18 cellular contexts compared by ENCODE assay signal in the genomic region with DNA sequence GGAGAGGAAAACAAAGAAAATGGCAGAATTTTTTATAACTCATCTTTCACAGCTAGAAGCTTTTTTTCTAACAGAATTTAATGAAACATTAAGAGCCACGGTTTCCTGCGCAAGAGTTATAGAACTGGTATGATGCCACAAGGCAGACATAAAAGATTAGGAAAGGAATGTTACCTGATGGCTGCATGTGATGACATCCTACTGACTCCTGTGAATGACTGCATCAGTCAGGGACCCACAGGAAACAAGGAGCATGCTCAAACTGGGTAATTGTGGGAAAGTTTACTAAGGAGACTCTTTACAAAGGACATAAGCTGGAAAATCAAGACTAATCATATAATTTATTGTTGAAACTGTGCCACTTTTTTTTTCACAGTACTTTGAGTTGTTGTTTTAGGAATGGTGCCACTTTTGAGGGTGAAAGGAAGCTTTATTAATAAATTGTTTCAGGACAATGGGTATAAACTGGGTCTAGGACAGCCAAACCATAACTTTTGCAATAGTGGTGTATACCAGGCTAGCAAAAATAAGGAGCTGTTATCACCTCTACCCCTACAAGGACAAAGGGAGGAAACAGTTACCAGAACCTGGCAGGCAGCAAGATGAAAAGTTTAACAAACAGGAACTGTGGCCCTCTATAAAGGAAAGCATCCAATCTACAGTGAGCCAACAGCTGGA. TPM values are rescaled to one million over a fixed set of nuclear protein-coding genes. Genes with fewer than 3 reads are reported as not detected.
A peak's percentile ranks its signal among the peaks of the same experiment; 100 is the strongest.
DNase-seq lines count a peak whose midpoint lies in the region; ATAC-seq, FAIRE-seq and TF ChIP-seq lines count a peak whose summit lies in the region.
"Had no signal": no experiment of that assay in that cellular context is flagged by ENCODE, and none has a peak within 500 bp of the region (broad histone marks: within the 10 kb centered on the region; RNA-seq: fewer than 3 reads in every experiment).

No MANE protein-coding gene starts in this region.

- H3K79me1 ChIP-seq in H1 (ENCODE audit: low read depth, low read length): no peaks in the 10 kb centered on the region

- H3K18ac ChIP-seq in H1 (ENCODE audit: extremely low read depth, low read length): no peak overlapping the region

- CTCF ChIA-PET in HCT116 (lab: Charles Lee) (no interaction called here), H1 (lab: Charles Lee; ENCODE audit: partially characterized antibody) (interaction anchor here (1.1 to 1.2 kb wide), 2 partner anchors 22 to 26 kb away, joined by 3 read pairs; partner anchors contain the start of gene WDR36)

- no peak overlapping the region for H2AFZ ChIP-seq in HCT116 (ENCODE audit: low read depth, low read length, poor library complexity, severe bottlenecking)
- H2AFZ ChIP-seq in H1 (ENCODE audit: low read length): peak overlapping the region; percentile 55; the same call in 1 of the 2 replicates
- H2AFZ ChIP-seq in keratinocyte (ENCODE audit: control insufficient read depth, low read length): peak overlapping the region; percentile 10

- no peak overlapping the region for H2BK15ac ChIP-seq in H1 (ENCODE audit: low read length)

- H3K9me1 ChIP-seq in keratinocyte (ENCODE audit: control insufficient read depth, extremely low read depth, insufficient read depth, low read length): no peaks in the 10 kb centered on the region

- H2AK5ac ChIP-seq in H1 (ENCODE audit: low read depth, low read length): no peak overlapping the region

- no peaks in the 10 kb centered on the region for H4K20me1 ChIP-seq in BLaER1 treated with 17β-estradiol and CSF1 and Interleukin-3, amounts not matched to agents 10 nM and 100 nM
- H4K20me1 ChIP-seq in HCT116 (ENCODE audit: insufficient read depth): no peaks in the 10 kb centered on the region
- H4K20me1 ChIP-seq in H1 (replicated peaks in 1 of 2; ENCODE audit: control insufficient read depth in 1 of 2, insufficient read depth in 2 of 2, low read length in 2 of 2): no peaks in the 10 kb centered on the region
- H4K20me1 ChIP-seq in keratinocyte (ENCODE audit: control insufficient read depth, extremely low read depth, insufficient read depth, low read length): no peaks in the 10 kb centered on the region

- H2BK12ac ChIP-seq in H1 (ENCODE audit: low read depth, low read length): no peak overlapping the region

- no peak overlapping the region for H3K23ac ChIP-seq in H1 (ENCODE audit: insufficient read length)

- no peaks in the 10 kb centered on the region for H3K9me2 ChIP-seq in HCT116 (ENCODE audit: insufficient read depth)

- no peak overlapping the region for H2BK120ac ChIP-seq in H1 (replicated peaks; ENCODE audit: low read depth, low read length)

- in situ Hi-C loops in brain microvascular endothelial cell (cut with HindIII; ENCODE audit: low pct_ligation_motif_present, low sequenced_read_pairs): no loop called here

- H3K27ac ChIP-seq in BLaER1 treated with 17β-estradiol and CSF1 and Interleukin-3, amounts not matched to agents 10 nM and 100 nM: no peak overlapping the region
- H3K27ac ChIP-seq in HCT116 (ENCODE audit: low read depth, low read length) (no peak overlapping the region), H1 (ENCODE audit: low read depth, low read length) (no peak overlapping the region), keratinocyte (ENCODE audit: control insufficient read depth, insufficient read depth, low read length) (no peak overlapping the region), brain microvascular endothelial cell (no peak overlapping the region)

- no peak overlapping the region for H3K56ac ChIP-seq in H1 (replicated peaks; ENCODE audit: insufficient read length, low read depth, low read length)

- POLR2A ChIA-PET in HCT116 (lab: Charles Lee): no interaction called here
- POLR2A ChIA-PET in H1 (lab: Charles Lee; ENCODE audit: partially characterized antibody): no interaction called here

- TF ChIP-seq CTCF in HCT116 (IDR thresholded peaks at IDR 0.05 in 2 of 3, conservative IDR thresholded peaks at IDR 0.05 in 1 of 3; ENCODE audit: borderline replicate concordance in 1 of 3, insufficient read depth in 1 of 3, low read depth in 2 of 3, low read length in 2 of 3) (no peak), H1 (IDR thresholded peaks at IDR 0.05; ENCODE audit: control extremely low read depth in 1 of 3, insufficient read depth in 1 of 3, low read depth in 1 of 3, low read length in 3 of 3) (no peak), keratinocyte (optimal IDR thresholded peaks at IDR 0.05 in 1 of 3, IDR thresholded peaks at IDR 0.05 in 1 of 3, conservative IDR thresholded peaks at IDR 0.05 in 1 of 3; ENCODE audit: extremely low read depth in 1 of 3, insufficient read depth in 2 of 3, low read length in 3 of 3) (no peak), brain microvascular endothelial cell (IDR thresholded peaks at IDR 0.05; ENCODE audit: low read depth, low read length, missing control alignments) (no peak)

- no peak overlapping the region for H2BK20ac ChIP-seq in H1 (ENCODE audit: low read length)

- no peak overlapping the region for H3K4ac ChIP-seq in H1 (replicated peaks; ENCODE audit: insufficient read length, low read depth, low read length)

- peak overlapping the region in 8 of 11 experiments; percentile 14 to 63 (median 46); a peak in 10 of 22 replicates for H3K4me2 ChIP-seq in BLaER1 treated with 17β-estradiol and CSF1 and Interleukin-3, amounts not matched to agents 10 nM and 100 nM
- no peak overlapping the region for H3K4me2 ChIP-seq in HCT116 (ENCODE audit: low read length)
- H3K4me2 ChIP-seq in H1 (ENCODE audit: insufficient read depth in 1 of 2, low read depth in 2 of 2, low read length in 2 of 2): no peak overlapping the region
- H3K4me2 ChIP-seq in keratinocyte (ENCODE audit: control insufficient read depth, extremely low read depth, insufficient read depth, low read depth, low read length): no peak overlapping the region

- ATAC-seq in HCT116 (no peak), HG03025 (IDR thresholded peaks at IDR 0.05; ENCODE audit: low FRiP score, unreplicated experiment) (no peak)

- no peak overlapping the region for H4K5ac ChIP-seq in H1 (ENCODE audit: insufficient read length, low read depth, low read length)

- H4K91ac ChIP-seq in H1 (replicated peaks; ENCODE audit: insufficient read length, low read length): no peak overlapping the region

- RAD21 ChIA-PET in HCT116 (lab: Charles Lee; ENCODE audit: low non-redundant PET in 1 of 2, low total read pairs in 2 of 2, uncharacterized antibody in 2 of 2, unreplicated experiment in 2 of 2): no interaction called here

- DNase-seq in HCT116 (ENCODE audit: low read depth, low spot score): no peak
- no peak for DNase-seq in H1 (ENCODE audit: low read depth in 1 of 2, low spot score in 2 of 2)
- DNase-seq in keratinocyte (ENCODE audit: low read depth, low spot score): no peak
- DNase-seq in Ammon's horn (ENCODE audit: low spot score): no peak
- DNase-seq in brain microvascular endothelial cell: no peak
- DNase-seq: DMS 273 treated with DMSO at 0.1 percent for 48 hours, NCI-H1048, NCI-H1694, NCI-H2171, NCI-H510A, NCI-H82, SW 1271 had no signal

- WGBS in H1 (ENCODE audit: extremely low coverage in 1 of 2, insufficient coverage in 1 of 2, insufficient read length in 1 of 2, insufficient replicate concordance in 2 of 2, low coverage in 1 of 2, low lambda C conversion rate in 2 of 2, missing lambda C conversion rate in 1 of 2), 2 experiments: 94% methylated on average over 2 of the region's 2 CpGs; no CpG with 5 or more reads in 1 of the 2 experiments

- no peak for TF ChIP-seq EP300 in H1 (IDR thresholded peaks at IDR 0.05; ENCODE audit: borderline replicate concordance in 1 of 2, low read depth in 2 of 2, low read length in 2 of 2)

- FAIRE-seq in H1 (lab: Jason Lieb, UNC) (no peak), keratinocyte (lab: Jason Lieb, UNC) (no peak)
- FAIRE-seq: RCC 7860 had no signal

- dilution Hi-C loops in keratinocyte (cut with MboI; ENCODE audit: extremely low pct_ligation_motif_present, low sequenced_read_pairs): no loop called here

- intact Hi-C loops in HCT116 (cut with micrococcal nuclease): no loop called here

- TF ChIP-seq POLR2A in HCT116 (IDR thresholded peaks at IDR 0.05; ENCODE audit: borderline replicate concordance, extremely low read depth, insufficient read depth, insufficient read length): no peak
- TF ChIP-seq POLR2A in H1 (IDR thresholded peaks at IDR 0.05; ENCODE audit: control extremely low read depth in 1 of 2, low read depth in 2 of 2, low read length in 2 of 2): no peak

- BruUV-seq in HCT116 (replicated peaks; lab: Mats Ljungman, UMichigan): no TSS peak

- peaks cover 0 to 15% (median 12%) of the 10 kb centered on the region in 10 experiments; a peak in 15 of 20 replicates for H3K4me1 ChIP-seq in BLaER1 treated with 17β-estradiol and CSF1 and Interleukin-3, amounts not matched to agents 10 nM and 100 nM
- H3K4me1 ChIP-seq in HCT116 (ENCODE audit: control insufficient read depth in 1 of 2, insufficient read depth in 2 of 2, low read length in 2 of 2) (no peaks in the 10 kb centered on the region), H1 (replicated peaks in 1 of 4; ENCODE audit: control insufficient read depth in 3 of 4, insufficient read depth in 4 of 4, low read length in 3 of 4) (no peaks in the 10 kb centered on the region; a peak in 2 of 7 replicates), keratinocyte (ENCODE audit: control insufficient read depth, extremely low read depth, insufficient read depth, low read length) (no peaks in the 10 kb centered on the region)
- H3K4me1 ChIP-seq: HAP-1 had no signal

- peaks cover 5% of the 10 kb centered on the region for H3K23me2 ChIP-seq in H1 (ENCODE audit: low read depth, low read length)

- no peak overlapping the region for H3K4me3 ChIP-seq in BLaER1 treated with 17β-estradiol and CSF1 and Interleukin-3, amounts not matched to agents 10 nM and 100 nM
- no peak overlapping the region for H3K4me3 ChIP-seq in HCT116 (replicated peaks in 1 of 2; ENCODE audit: low read depth in 1 of 2, low read length in 2 of 2)
- no peak overlapping the region for H3K4me3 ChIP-seq in H1 (ENCODE audit: extremely low read depth in 1 of 4, insufficient read depth in 2 of 4, low read depth in 3 of 4, low read length in 4 of 4)
- H3K4me3 ChIP-seq in keratinocyte (ENCODE audit: control insufficient read depth in 2 of 3, extremely low read depth in 1 of 3, insufficient read depth in 2 of 3, low read depth in 1 of 3, low read length in 3 of 3): no peak overlapping the region
- H3K4me3 ChIP-seq in brain microvascular endothelial cell (ENCODE audit: low read depth, low read length): no peak overlapping the region
- H3K4me3 ChIP-seq: HAP-1 had no signal

- no peaks in the 10 kb centered on the region for H3K27me3 ChIP-seq in BLaER1 treated with 17β-estradiol and CSF1 and Interleukin-3, amounts not matched to agents 10 nM and 100 nM
- peaks cover 37% of the 10 kb centered on the region for H3K27me3 ChIP-seq in HCT116 (ENCODE audit: insufficient read depth, low read length)
- H3K27me3 ChIP-seq in H1 (replicated peaks in 1 of 4; ENCODE audit: control insufficient read depth in 3 of 4, extremely low read depth in 1 of 4, insufficient read depth in 3 of 4, low read length in 3 of 4): peaks cover 18 to 24% (median 23%) of the 10 kb centered on the region in 4 experiments
- peaks cover 8% of the 10 kb centered on the region for H3K27me3 ChIP-seq in keratinocyte (ENCODE audit: control insufficient read depth, extremely low read depth, insufficient read depth, low read length)
- H3K27me3 ChIP-seq in brain microvascular endothelial cell (replicated peaks): no peaks in the 10 kb centered on the region

- no peaks in the 10 kb centered on the region for H3K79me2 ChIP-seq in HCT116 (ENCODE audit: insufficient read depth, low read length)
- H3K79me2 ChIP-seq in H1 (ENCODE audit: control insufficient read depth in 1 of 2, insufficient read depth in 2 of 2, low read length in 2 of 2): no peaks in the 10 kb centered on the region
- H3K79me2 ChIP-seq in keratinocyte (ENCODE audit: control insufficient read depth, insufficient read depth, low read length): no peaks in the 10 kb centered on the region

- no peak overlapping the region for H4K8ac ChIP-seq in H1 (ENCODE audit: extremely low read depth, insufficient read depth, low read length)

- no peaks in the 10 kb centered on the region for H3K9me3 ChIP-seq in BLaER1 treated with 17β-estradiol and CSF1 and Interleukin-3, amounts not matched to agents 10 nM and 100 nM (replicated peaks in 1 of 11)
- no peaks in the 10 kb centered on the region for H3K9me3 ChIP-seq in HCT116 (ENCODE audit: control insufficient read depth in 1 of 2, insufficient read depth in 1 of 2, low read depth in 1 of 2, low read length in 2 of 2)
- no peaks in the 10 kb centered on the region for H3K9me3 ChIP-seq in H1 (ENCODE audit: insufficient read depth in 2 of 2, low read depth in 1 of 2, low read length in 1 of 2)
- H3K9me3 ChIP-seq in keratinocyte (ENCODE audit: control insufficient read depth, low read depth, low read length): no peaks in the 10 kb centered on the region
- H3K9me3 ChIP-seq: HAP-1 had no signal

- no peak for TF ChIP-seq RAD21 in HCT116 (IDR thresholded peaks at IDR 0.05; ENCODE audit: low read depth)
- TF ChIP-seq RAD21 in H1 (IDR thresholded peaks at IDR 0.05 in 1 of 2, conservative IDR thresholded peaks at IDR 0.05 in 1 of 2; ENCODE audit: low read depth in 2 of 2, low read length in 2 of 2): no peak

- H3K9ac ChIP-seq in BLaER1 treated with 17β-estradiol and CSF1 and Interleukin-3, amounts not matched to agents 10 nM and 100 nM: no peak overlapping the region
- H3K9ac ChIP-seq in HCT116 (ENCODE audit: low read length): no peak overlapping the region
- H3K9ac ChIP-seq in H1 (replicated peaks in 1 of 4; ENCODE audit: extremely low read depth in 1 of 4, low read depth in 3 of 4, low read length in 3 of 4): no peak overlapping the region
- no peak overlapping the region for H3K9ac ChIP-seq in keratinocyte (ENCODE audit: control insufficient read depth, extremely low read depth, insufficient read depth, low read length)

- H2BK5ac ChIP-seq in H1 (ENCODE audit: low read depth, low read length): no peak overlapping the region

- H3K36me3 ChIP-seq in BLaER1 treated with 17β-estradiol and CSF1 and Interleukin-3, amounts not matched to agents 10 nM and 100 nM: no peaks in the 10 kb centered on the region
- H3K36me3 ChIP-seq in HCT116 (ENCODE audit: control insufficient read depth in 1 of 2, insufficient read depth in 2 of 2, low read length in 2 of 2) (no peaks in the 10 kb centered on the region), H1 (ENCODE audit: control insufficient read depth in 2 of 4, insufficient read depth in 4 of 4, low read length in 3 of 4) (no peaks in the 10 kb centered on the region), keratinocyte (ENCODE audit: control insufficient read depth in 2 of 2, extremely low read depth in 1 of 2, insufficient read depth in 2 of 2, low read length in 2 of 2) (no peaks in the 10 kb centered on the region), brain microvascular endothelial cell (replicated peaks) (no peaks in the 10 kb centered on the region)
- H3K36me3 ChIP-seq: HAP-1 had no signal

- no peak overlapping the region for H3K14ac ChIP-seq in H1 (ENCODE audit: insufficient read length)

RNA-seq across cellular contexts. Expression of gene TSLP, which starts 5.1 kb away (rescaled TPM):
- 0.34 TPM for total RNA-seq in HCT116 (2021; ENCODE audit: unreplicated experiment)
- polyA plus RNA-seq in HCT116 (2012): 0.87 and 1.4 TPM in 2 replicates
- total RNA-seq in H1 (2021; fragmentation: NEBNext Ultra II Directional; extraction: Animal tissue kit (Norgen Biotek cat#: 25700)): 1.3 and 1.9 TPM in 2 replicates
- polyA plus RNA-seq in H1 (2011; rRNA removed): 0.31 and 0.39 TPM in 2 replicates
- 0.53 TPM for polyA plus RNA-seq in H1 (2011; cell fraction: cytosol; rRNA removed)
- 0.26 TPM for polyA plus RNA-seq in H1 (2011; cell fraction: nucleus; rRNA removed)
- polyA plus RNA-seq in H1 (2012, experiment 1 of 2): 0.61 to 1.00 TPM (median 0.87 TPM) in 4 replicates
- 0.56 TPM for polyA plus RNA-seq in H1 (2012, experiment 2 of 2)
- polyA plus RNA-seq in H1 (2013, experiment 1 of 2): 1.7 TPM
- polyA plus RNA-seq in H1 (2013, experiment 2 of 2): 1.9 TPM
- polyA minus RNA-seq in H1 (2011; rRNA and poly(A)+ RNA removed): 0.54 and 0.59 TPM in 2 replicates
- polyA minus RNA-seq in H1 (2011; cell fraction: cytosol; rRNA and poly(A)+ RNA removed): 0.73 TPM
- 1.3 TPM for polyA minus RNA-seq in H1 (2011; cell fraction: nucleus; rRNA and poly(A)+ RNA removed)
- polyA plus RNA-seq in keratinocyte: 0.43 to 1.5 TPM (median 1.1 TPM) in 3 replicates
- 2.0 TPM for polyA plus RNA-seq in keratinocyte (2011; ENCODE audit: low read depth)
- 0.71 and 1.6 TPM in 2 replicates for polyA plus RNA-seq in keratinocyte (2011; cell fraction: cytosol; rRNA removed)
- polyA plus RNA-seq in keratinocyte (2011; cell fraction: nucleus; rRNA removed): 0.89 and 1.1 TPM in 2 replicates
- polyA plus RNA-seq in keratinocyte (2012; ENCODE audit: low replicate concordance): 0.26 and 2.3 TPM in 2 replicates
- polyA minus RNA-seq in keratinocyte: 0.38 to 0.99 TPM in 2 of 3 replicates, not detected in the other
- polyA minus RNA-seq in keratinocyte (2011; cell fraction: cytosol; rRNA and poly(A)+ RNA removed): not detected
- 0.21 and 0.39 TPM in 2 replicates for polyA minus RNA-seq in keratinocyte (2011; cell fraction: nucleus; rRNA and poly(A)+ RNA removed)
- total RNA-seq: Daoy, HT-29 had no signal

RNA-seq across cellular contexts. Expression of gene WDR36, which starts 25.7 kb away (rescaled TPM):
- total RNA-seq in HCT116 (2021; ENCODE audit: unreplicated experiment): 53.6 TPM
- polyA plus RNA-seq in HCT116 (2012): 9.4 and 10.7 TPM in 2 replicates
- 41.8 and 43.7 TPM in 2 replicates for total RNA-seq in H1 (2021; fragmentation: NEBNext Ultra II Directional; extraction: Animal tissue kit (Norgen Biotek cat#: 25700))
- polyA plus RNA-seq in H1 (2011; rRNA removed): 6.9 and 9.3 TPM in 2 replicates
- 10.6 TPM for polyA plus RNA-seq in H1 (2011; cell fraction: cytosol; rRNA removed)
- polyA plus RNA-seq in H1 (2011; cell fraction: nucleus; rRNA removed): 12.9 TPM
- polyA plus RNA-seq in H1 (2012, experiment 1 of 2): 9.9 to 24.1 TPM (median 13.2 TPM) in 4 replicates
- polyA plus RNA-seq in H1 (2012, experiment 2 of 2): 1.1 TPM
- polyA plus RNA-seq in H1 (2013, experiment 1 of 2): 19.2 TPM
- 18.7 TPM for polyA plus RNA-seq in H1 (2013, experiment 2 of 2)
- polyA minus RNA-seq in H1 (2011; rRNA and poly(A)+ RNA removed): 47.0 and 59.6 TPM in 2 replicates
- 28.5 TPM for polyA minus RNA-seq in H1 (2011; cell fraction: cytosol; rRNA and poly(A)+ RNA removed)
- polyA minus RNA-seq in H1 (2011; cell fraction: nucleus; rRNA and poly(A)+ RNA removed): 107 TPM
- 25.7 to 37.8 TPM (median 28.2 TPM) in 3 replicates for polyA plus RNA-seq in keratinocyte
- 14.8 TPM for polyA plus RNA-seq in keratinocyte (2011; ENCODE audit: low read depth)
- polyA plus RNA-seq in keratinocyte (2011; cell fraction: cytosol; rRNA removed): 9.4 and 20.8 TPM in 2 replicates
- polyA plus RNA-seq in keratinocyte (2011; cell fraction: nucleus; rRNA removed): 27.9 and 37.9 TPM in 2 replicates
- 10.8 and 20.6 TPM in 2 replicates for polyA plus RNA-seq in keratinocyte (2012; ENCODE audit: low replicate concordance)
- 37.3 to 79.4 TPM (median 47.9 TPM) in 3 replicates for polyA minus RNA-seq in keratinocyte
- polyA minus RNA-seq in keratinocyte (2011; cell fraction: cytosol; rRNA and poly(A)+ RNA removed): 28.0 TPM
- 65.4 and 89.9 TPM in 2 replicates for polyA minus RNA-seq in keratinocyte (2011; cell fraction: nucleus; rRNA and poly(A)+ RNA removed)

Comparison
In these comparisons a context has a peak if more than half of its experiments do, and no peak if none do; other contexts are left out.
1. H3K4me2 ChIP-seq: peak in BLaER1 treated with 17β-estradiol and CSF1 and Interleukin-3, amounts not matched to agents 10 nM and 100 nM (8 of 11); none in HCT116 (single experiment), H1 (0 of 2) and keratinocyte (single experiment).